17 cellular contexts compared by ENCODE assay signal in genomic region chr9:111963995-111964394, GRCh38.
DNase-seq lines count a peak whose midpoint lies in the region; ATAC-seq and TF ChIP-seq lines count a peak whose summit lies in the region.
"Had no signal": no experiment of that assay in that cellular context is flagged by ENCODE, and none has a peak within 500 bp of the region (broad histone marks: within the 10 kb centered on the region; RNA-seq: fewer than 3 reads in every experiment).

No MANE protein-coding gene starts in this region.

- in situ Hi-C loops in mammary epithelial cell (cut with MboI; ENCODE audit: low sequenced_read_pairs in 2 of 2), result loop anchor here (10.0 to 25.0 kb wide), 3 partner anchors 51 to 98 kb away; no protein-coding TSS in a partner anchor

- H3K79me2 ChIP-seq in mammary epithelial cell (ENCODE audit: insufficient read depth, low read length), result no peaks in the 10 kb centered on the region
- no peaks in the 10 kb centered on the region for H3K79me2 ChIP-seq in hepatocyte

- DNase-seq in mammary epithelial cell (no peak), breast epithelium (ENCODE audit: low spot score in 2 of 2) (no peak), RWPE2 (ENCODE audit: low spot score) (no peak), hepatocyte (ENCODE audit: low spot score) (no peak), cortex of kidney (lab: John Stamatoyannopoulos, UW) (no peak), BE2C (no peak)
- DNase-seq: ACHN; C1 segment of cervical spinal cord; CD4-positive, alpha-beta T cell; DMS79 treated with DMSO at 0.1 percent for 48 hours; EL; HCEC 1CT; KBM-7 had no signal

- H3K4me1 ChIP-seq in mammary epithelial cell (ENCODE audit: insufficient read depth, low read length) (peaks cover 47% of the 10 kb centered on the region), breast epithelium (no peaks in the 10 kb centered on the region), RWPE2 (ENCODE audit: insufficient read depth, poor library complexity, severe bottlenecking) (peaks cover 27% of the 10 kb centered on the region), hepatocyte (ENCODE audit: insufficient read depth) (peaks cover 17% of the 10 kb centered on the region), BE2C (no peaks in the 10 kb centered on the region)

- H3K27ac ChIP-seq in mammary epithelial cell (ENCODE audit: insufficient read depth, low read depth, low read length), result peak overlapping the region; percentile 93
- H3K27ac ChIP-seq in breast epithelium, result no peak overlapping the region
- H3K27ac ChIP-seq in RWPE2 (ENCODE audit: poor library complexity, severe bottlenecking), result peak overlapping the region; percentile 81
- H3K27ac ChIP-seq in hepatocyte, result peak overlapping the region; percentile 90
- H3K27ac ChIP-seq: 22Rv1, HL-60 had no signal

- TF ChIP-seq CTCF in mammary epithelial cell (conservative IDR thresholded peaks at IDR 0.05 in 1 of 2, IDR thresholded peaks at IDR 0.05 in 1 of 2; ENCODE audit: extremely low read depth in 1 of 2, insufficient read depth in 1 of 2, low read depth in 1 of 2, low read length in 2 of 2), result no peak
- no peak for TF ChIP-seq CTCF in breast epithelium (IDR thresholded peaks at IDR 0.05)
- TF ChIP-seq CTCF in RWPE2 (IDR thresholded peaks at IDR 0.05; ENCODE audit: poor library complexity, severe bottlenecking), result no peak
- TF ChIP-seq CTCF in hepatocyte (IDR thresholded peaks at IDR 0.05; ENCODE audit: poor library complexity), result no peak
- no peak for TF ChIP-seq CTCF in BE2C (IDR thresholded peaks at IDR 0.05; ENCODE audit: low read depth, low read length)

- H3K9me3 ChIP-seq in mammary epithelial cell (replicated peaks; ENCODE audit: insufficient read depth, low read length) (no peaks in the 10 kb centered on the region), breast epithelium (no peaks in the 10 kb centered on the region), RWPE2 (ENCODE audit: severe bottlenecking) (no peaks in the 10 kb centered on the region), hepatocyte (ENCODE audit: low read depth) (no peaks in the 10 kb centered on the region), BE2C (no peaks in the 10 kb centered on the region)

- ATAC-seq in RWPE2 (ENCODE audit: low read depth) (no peak), GM19035 (IDR thresholded peaks at IDR 0.05; ENCODE audit: unreplicated experiment) (no peak), HG03135 (IDR thresholded peaks at IDR 0.05; ENCODE audit: unreplicated experiment) (no peak)

- H3K4me3 ChIP-seq in mammary epithelial cell (replicated peaks in 1 of 3; ENCODE audit: insufficient read depth in 1 of 3, low read depth in 2 of 3, low read length in 3 of 3), result no peak overlapping the region
- H3K4me3 ChIP-seq in breast epithelium, result no peak overlapping the region
- no peak overlapping the region for H3K4me3 ChIP-seq in RWPE2 (ENCODE audit: severe bottlenecking)
- no peak overlapping the region for H3K4me3 ChIP-seq in hepatocyte
- H3K4me3 ChIP-seq in BE2C (ENCODE audit: low read depth, low read length), result no peak overlapping the region

- WGBS in mammary epithelial cell (ENCODE audit: low coverage, missing lambda C conversion rate), result 96% methylated on average over 2 of the region's 2 CpGs
- 94% methylated on average over 2 of the region's 2 CpGs for WGBS in hepatocyte (ENCODE audit: low lambda C conversion rate, missing lambda C conversion rate)

- H3K4me2 ChIP-seq in mammary epithelial cell (ENCODE audit: insufficient read depth, low read depth, low read length), result no peak overlapping the region
- H3K4me2 ChIP-seq in hepatocyte, result no peak overlapping the region

- no peaks in the 10 kb centered on the region for H3K27me3 ChIP-seq in mammary epithelial cell (ENCODE audit: insufficient read depth, low read length)
- H3K27me3 ChIP-seq in breast epithelium, result no peaks in the 10 kb centered on the region
- H3K27me3 ChIP-seq in RWPE2 (ENCODE audit: insufficient read depth, poor library complexity, severe bottlenecking), result no peaks in the 10 kb centered on the region
- H3K27me3 ChIP-seq in hepatocyte, result no peaks in the 10 kb centered on the region
- no peaks in the 10 kb centered on the region for H3K27me3 ChIP-seq in BE2C

- H3K36me3 ChIP-seq in mammary epithelial cell (ENCODE audit: insufficient read depth, low read length) (no peaks in the 10 kb centered on the region), breast epithelium (no peaks in the 10 kb centered on the region), RWPE2 (ENCODE audit: low read depth) (no peaks in the 10 kb centered on the region), hepatocyte (replicated peaks; ENCODE audit: insufficient read depth, low read depth) (no peaks in the 10 kb centered on the region), BE2C (no peaks in the 10 kb centered on the region)

- CTCF ChIA-PET in mammary epithelial cell (lab: Charles Lee; ENCODE audit: low non-redundant PET), result no interaction called here

- no peak for TF ChIP-seq POLR2A in breast epithelium (IDR thresholded peaks at IDR 0.05)

- H4K20me1 ChIP-seq in mammary epithelial cell (ENCODE audit: insufficient read depth, low read length) (no peaks in the 10 kb centered on the region), hepatocyte (ENCODE audit: insufficient read depth, poor library complexity, severe bottlenecking) (no peaks in the 10 kb centered on the region)

- H3K9me2 ChIP-seq in hepatocyte (replicated peaks; ENCODE audit: insufficient read depth), result no peaks in the 10 kb centered on the region

- intact Hi-C loops in mammary epithelial cell (cut with micrococcal nuclease), result loop anchor here (2.0 kb wide), 1 partner anchor 49 kb away; no protein-coding TSS in a partner anchor
- intact Hi-C loops in breast epithelium (cut with DNase I; ENCODE audit: low total_unique reads), result no loop called here

- no peak overlapping the region for H2AFZ ChIP-seq in mammary epithelial cell (ENCODE audit: low read depth, low read length)
- no peak overlapping the region for H2AFZ ChIP-seq in hepatocyte

- H3K9ac ChIP-seq in mammary epithelial cell (ENCODE audit: insufficient read depth, low read length), result no peak overlapping the region

- BruUV-seq in mammary epithelial cell (replicated peaks; lab: Mats Ljungman, UMichigan), result no TSS peak

- dilution Hi-C loops in mammary epithelial cell (cut with HindIII; ENCODE audit: low sequenced_read_pairs), result no loop called here

Comparison
In these comparisons a context has a peak if more than half of its experiments do, and no peak if none do; other contexts are left out.
1. H3K27ac ChIP-seq: peak in mammary epithelial cell (single experiment), RWPE2 (single experiment) and hepatocyte (single experiment); none in breast epithelium (0 of 2).